8 cellular contexts compared by ENCODE assay signal in the genomic region with DNA sequence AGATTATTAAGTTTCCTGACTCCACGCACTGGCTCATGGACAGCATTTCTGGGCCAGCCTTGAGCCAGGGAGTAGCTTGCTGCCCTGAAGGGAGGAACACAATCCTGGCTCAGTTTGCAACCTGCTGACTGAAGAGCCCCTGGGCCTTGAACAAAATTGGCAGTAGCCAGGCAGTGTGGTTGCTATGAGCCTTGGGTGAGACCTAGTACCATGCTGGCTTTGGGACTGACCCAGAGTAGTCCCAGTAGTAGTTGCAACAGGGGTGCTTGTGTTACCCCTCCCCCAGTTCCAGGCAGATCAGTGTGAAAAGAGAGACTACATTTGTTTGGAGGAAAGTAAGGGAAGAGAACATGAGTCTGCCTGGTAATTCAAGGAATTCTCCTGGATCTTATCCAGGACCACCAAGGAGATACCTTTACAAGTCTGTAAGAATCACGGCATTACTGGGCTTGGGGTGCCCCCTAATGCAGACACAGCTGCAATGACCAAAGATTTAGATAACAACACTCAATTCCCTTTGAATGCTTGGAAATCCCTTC. TPM values are rescaled to one million over a fixed set of nuclear protein-coding genes. Genes with fewer than 3 reads are reported as not detected.
DNase-seq lines count a peak whose midpoint lies in the region; ATAC-seq and TF ChIP-seq lines count a peak whose summit lies in the region.
"Had no signal": no experiment of that assay in that cellular context is flagged by ENCODE, and none has a peak within 500 bp of the region (broad histone marks: within the 10 kb centered on the region; RNA-seq: fewer than 3 reads in every experiment).

No MANE protein-coding gene starts in this region.

- no peak overlapping the region for H2AFZ ChIP-seq in smooth muscle cell (ENCODE audit: low read depth)

- no peak overlapping the region for H3K4me2 ChIP-seq in smooth muscle cell

- no peaks in the 10 kb centered on the region for H4K20me1 ChIP-seq in smooth muscle cell (ENCODE audit: low read depth)

- peak; percentile 80 for TF ChIP-seq CTCF in smooth muscle cell (IDR thresholded peaks at IDR 0.05; ENCODE audit: borderline replicate concordance, insufficient read depth, poor library complexity, severe bottlenecking)

- no peaks in the 10 kb centered on the region for H3K36me3 ChIP-seq in smooth muscle cell (ENCODE audit: low read depth)

- H3K79me2 ChIP-seq in smooth muscle cell (ENCODE audit: low read depth) = no peaks in the 10 kb centered on the region

- DNase-seq in HK-2 (ENCODE audit: unreplicated experiment) (peak; percentile 30), SW 1271 (lab: John Stamatoyannopoulos, UW) (peak; percentile 44 to 85), globus pallidus (ENCODE audit: low spot score) (peak; percentile 79), smooth muscle cell (lab: John Stamatoyannopoulos, UW; ENCODE audit: unreplicated experiment) (no peak), COLO829 (ENCODE audit: low spot score) (no peak)
- no peak for DNase-seq in activated T-cell treated with anti-CD3 and anti-CD28 coated beads, Interleukin-2, amount 50 U/mL, for 48 hours
- DNase-seq: stimulated activated naive CD4-positive, alpha-beta T cell had no signal

- no peaks in the 10 kb centered on the region for H3K27me3 ChIP-seq in smooth muscle cell (ENCODE audit: low read depth)

- H3K9me3 ChIP-seq in smooth muscle cell (replicated peaks; ENCODE audit: low read depth) = no peaks in the 10 kb centered on the region

- H3K27ac ChIP-seq in smooth muscle cell (ENCODE audit: low read depth) = no peak overlapping the region

- 56% methylated on average over 2 of the region's 2 CpGs for WGBS in smooth muscle cell (ENCODE audit: low lambda C conversion rate)

- no peak overlapping the region for H3K9ac ChIP-seq in smooth muscle cell (ENCODE audit: low read depth)

- ATAC-seq in GM18498 (IDR thresholded peaks at IDR 0.05; ENCODE audit: unreplicated experiment) = no peak

- H3F3A ChIP-seq in smooth muscle cell (ENCODE audit: low read depth) = no peaks in the 10 kb centered on the region

- H3K4me3 ChIP-seq in smooth muscle cell = no peak overlapping the region

- H3K4me1 ChIP-seq in smooth muscle cell (ENCODE audit: low read depth) = no peaks in the 10 kb centered on the region

RNA-seq across cellular contexts. Expression of a gene that starts 22.0 kb away (rescaled TPM):
- 0.36 TPM in 1 of 2 replicates, not detected in the other for total RNA-seq in smooth muscle cell
- polyA plus RNA-seq in smooth muscle cell = 0.29 TPM in 1 of 2 replicates, not detected in the other

RNA-seq across cellular contexts. Expression of a gene that starts 58.2 kb away (rescaled TPM):
- total RNA-seq in smooth muscle cell = 6.0 and 7.3 TPM in 2 replicates
- polyA plus RNA-seq in smooth muscle cell = 3.2 and 4.1 TPM in 2 replicates

Comparison
In these comparisons a context has a peak if more than half of its experiments do, and no peak if none do; other contexts are left out.
1. DNase-seq: peak in HK-2 (single experiment), SW 1271 (2 of 2) and globus pallidus (single experiment); none in smooth muscle cell (single experiment), activated T-cell treated with anti-CD3 and anti-CD28 coated beads, Interleukin-2, amount 50 U/mL, for 48 hours (0 of 2) and COLO829 (single experiment).